ENCODE assay signal across 8 cellular contexts in the genomic region with DNA sequence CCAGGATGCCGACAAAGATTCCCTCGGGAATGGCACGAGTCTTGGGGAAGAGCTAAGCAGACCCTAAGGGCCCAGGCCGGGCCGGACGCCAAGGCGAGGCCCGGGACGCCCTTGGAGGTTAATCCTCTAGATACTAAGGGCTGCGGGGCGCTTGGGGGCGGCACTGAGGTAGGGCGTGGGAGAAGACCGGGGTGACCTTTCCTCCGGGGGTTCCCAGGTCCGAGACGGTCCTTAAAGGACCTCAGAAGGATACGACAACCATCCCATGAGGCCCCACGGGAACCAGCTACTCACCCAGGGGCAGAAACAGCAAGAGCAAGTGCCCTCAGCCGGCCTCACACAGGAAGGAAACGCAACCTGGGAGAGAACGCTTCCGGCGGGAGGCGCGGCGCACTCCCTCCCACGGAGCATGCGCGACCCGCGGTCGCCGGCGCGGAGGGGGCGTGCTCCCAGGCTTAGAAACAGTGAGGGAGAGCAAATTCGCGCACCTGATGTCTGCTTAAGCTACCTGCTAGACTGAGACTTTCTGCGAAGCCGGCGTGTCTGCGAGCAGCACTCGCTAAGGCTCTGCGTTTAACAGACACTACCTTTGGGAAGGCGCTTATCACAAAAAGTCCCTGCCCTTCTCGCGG. TPM values are rescaled to one million over a fixed set of nuclear protein-coding genes. Genes with fewer than 3 reads are reported as not detected.
DNase-seq lines count a peak whose midpoint lies in the region; ATAC-seq and TF ChIP-seq lines count a peak whose summit lies in the region.

A gene with protein sequence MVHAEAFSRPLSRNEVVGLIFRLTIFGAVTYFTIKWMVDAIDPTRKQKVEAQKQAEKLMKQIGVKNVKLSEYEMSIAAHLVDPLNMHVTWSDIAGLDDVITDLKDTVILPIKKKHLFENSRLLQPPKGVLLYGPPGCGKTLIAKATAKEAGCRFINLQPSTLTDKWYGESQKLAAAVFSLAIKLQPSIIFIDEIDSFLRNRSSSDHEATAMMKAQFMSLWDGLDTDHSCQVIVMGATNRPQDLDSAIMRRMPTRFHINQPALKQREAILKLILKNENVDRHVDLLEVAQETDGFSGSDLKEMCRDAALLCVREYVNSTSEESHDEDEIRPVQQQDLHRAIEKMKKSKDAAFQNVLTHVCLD (minus strand): TSS at position 354 of the 632 bp plus-strand sequence. CDS start 3,627 bp downstream, outside the sequence.

- peak; percentile 74 for ATAC-seq in GM19035 (IDR thresholded peaks at IDR 0.05; ENCODE audit: unreplicated experiment)
- peak; percentile 69 for ATAC-seq in HG03378 (IDR thresholded peaks at IDR 0.05; ENCODE audit: unreplicated experiment)

- DNase-seq in AML-193 (lab: John Stamatoyannopoulos, UW) (peak; percentile 79), NCI-H460 (ENCODE audit: extremely low read depth, low read depth) (peak; percentile 91), colonic mucosa (peak; percentile 90), left kidney (ENCODE audit: low read depth, low spot score) (peak; percentile 97)
- peak; percentile 92 for DNase-seq in activated CD4-positive, alpha-beta T cell treated with anti-CD3 and anti-CD28 coated beads for 48 hours
- DNase-seq in stimulated activated CD4-positive, alpha-beta T cell treated with anti-CD3 and anti-CD28 coated beads, Interleukin-2, amount 100 ng/mL, for 4 hours (ENCODE audit: low read depth), result peak; percentile 82

- no peaks in the 10 kb centered on the region for H3K9me3 ChIP-seq in colonic mucosa

- intact Hi-C loops in colonic mucosa (cut with DNase I), result no loop called here

- H3K9ac ChIP-seq in colonic mucosa (ENCODE audit: low read depth in 2 of 2, low read length in 2 of 2), result peak within 1 kb of the TSS; percentile 78 to 83

- no peaks in the 10 kb centered on the region for H3K4me1 ChIP-seq in colonic mucosa

- H3K4me3 ChIP-seq in colonic mucosa, result peak within 1 kb of the TSS; percentile 68

- H3K27me3 ChIP-seq in colonic mucosa, result no peaks in the 10 kb centered on the region

- H3K27ac ChIP-seq in colonic mucosa, result peak within 1 kb of the TSS; percentile 88

- peak; percentile 13 for TF ChIP-seq CTCF in colonic mucosa (IDR thresholded peaks at IDR 0.05)

- H3K36me3 ChIP-seq in colonic mucosa, result no peaks in the 10 kb centered on the region

RNA-seq across cellular contexts. Expression of the gene that starts here (rescaled TPM):
- total RNA-seq in NCI-H460 (2014; rRNA removed; shearing (Covaris generic)), result 232 TPM in 2 replicates
- polyA plus RNA-seq in NCI-H460 (2014; cell fraction: nucleus; rRNA removed), result 111 and 158 TPM in 2 replicates
- total RNA-seq in colonic mucosa, result 10 to 100 TPM; 38.1 to 59.9 TPM

Comparison
In these comparisons a context has a peak if more than half of its experiments do, and no peak if none do; other contexts are left out.
1. Peak in every context shown above with its lines: DNase-seq, ATAC-seq, H3K4me3 ChIP-seq and H3K27ac ChIP-seq.